25 cellular contexts compared by ENCODE assay signal in the genomic region with DNA sequence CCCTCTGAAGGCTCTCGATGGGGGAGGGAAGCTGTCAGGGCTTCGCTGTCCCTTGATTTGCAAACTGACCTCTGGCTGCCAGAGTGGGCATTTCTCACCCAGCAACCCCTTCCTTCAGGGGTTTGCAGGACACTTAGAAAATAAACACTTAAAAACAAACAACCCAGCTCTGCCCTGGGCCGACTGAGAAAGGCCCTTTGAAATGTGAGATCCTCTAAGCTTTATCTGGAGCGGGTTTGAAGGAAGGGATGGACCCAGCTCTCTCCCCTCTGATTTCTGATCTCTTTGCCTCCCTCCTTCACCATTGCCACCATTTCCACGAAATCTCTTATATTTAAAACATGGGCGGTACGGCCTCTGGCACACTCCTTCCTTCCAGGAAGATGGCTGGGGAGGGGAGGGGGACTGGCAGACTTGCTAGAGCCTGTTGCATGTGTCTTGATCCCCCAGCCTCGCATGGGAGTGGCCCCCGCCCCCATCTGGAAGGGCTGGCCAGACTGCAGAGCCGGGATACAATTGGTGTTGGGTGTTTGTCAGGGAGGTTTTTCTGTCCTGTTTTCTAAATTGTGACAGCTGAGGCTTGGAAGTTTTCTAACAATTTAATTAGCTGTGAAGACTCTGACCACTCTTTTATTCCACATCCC. TPM values are rescaled to one million over a fixed set of nuclear protein-coding genes. Genes with fewer than 3 reads are reported as not detected.
"Had no signal": no experiment of that assay in that cellular context is flagged by ENCODE, and none has a peak within 500 bp of the region (broad histone marks: within the 10 kb centered on the region; RNA-seq: fewer than 3 reads in every experiment).

No MANE protein-coding gene starts in this region.

- H3K9me3 ChIP-seq: esophagus squamous epithelium, gastroesophageal sphincter, neutrophil, psoas muscle, right lobe of liver, spleen, testis, tibial nerve, upper lobe of right lung, vagina had no signal

- H3K36me3 Mint-ChIP-seq: natural killer cell treated with Interleukin-12 subunit alpha and Interleukin-12 subunit beta and Interleukin-15 and Interleukin-18, amount 100 ng/mL, for 72 hours; stimulated activated memory B cell treated with anti-CD40 and anti-IgM and Interleukin-4, amounts not matched to agents 10 μg/mL and 1 μg/mL and 100 μg/mL, for 72 hours had no signal

- H3K27me3 ChIP-seq: right lobe of liver, testis, tibial nerve, upper lobe of right lung, vagina had no signal

- H3K27ac Mint-ChIP-seq: effector memory CD8-positive, alpha-beta T cell; natural killer cell treated with Interleukin-12 subunit alpha and Interleukin-12 subunit beta and Interleukin-15 and Interleukin-18, amount 100 ng/mL, for 72 hours; stimulated activated memory B cell treated with anti-CD40 and anti-IgM and Interleukin-4, amounts not matched to agents 10 μg/mL and 1 μg/mL and 100 μg/mL, for 72 hours; stimulated activated naive CD8-positive, alpha-beta T cell treated with anti-CD3 and anti-CD28 coated beads, Interleukin-15, amount 100 ng/mL, for 72 hours had no signal

- H3K4me1 Mint-ChIP-seq: stimulated activated memory B cell treated with anti-CD40 and anti-IgM and Interleukin-4, amounts not matched to agents 10 μg/mL and 1 μg/mL and 100 μg/mL, for 72 hours had no signal

- H3K4me1 ChIP-seq: right lobe of liver, testis, tibial nerve, upper lobe of right lung had no signal

- H3K4me3 ChIP-seq: esophagus squamous epithelium, gastroesophageal sphincter, hepatocyte, psoas muscle, right lobe of liver, spleen, testis, tibial nerve, upper lobe of right lung, vagina had no signal

- H3K36me3 ChIP-seq: esophagus squamous epithelium, neutrophil, right lobe of liver, upper lobe of right lung, vagina had no signal

- H3K27ac ChIP-seq: esophagus squamous epithelium, gastroesophageal sphincter, hepatocyte, neutrophil, psoas muscle, right lobe of liver, spleen, testis, tibial nerve, upper lobe of right lung, vagina had no signal

- H3K4me3 Mint-ChIP-seq: effector memory CD8-positive, alpha-beta T cell; natural killer cell treated with Interleukin-12 subunit alpha and Interleukin-12 subunit beta and Interleukin-15 and Interleukin-18, amount 100 ng/mL, for 72 hours; stimulated activated memory B cell treated with anti-CD40 and anti-IgM and Interleukin-4, amounts not matched to agents 10 μg/mL and 1 μg/mL and 100 μg/mL, for 72 hours; stimulated activated naive CD8-positive, alpha-beta T cell treated with anti-CD3 and anti-CD28 coated beads, Interleukin-15, amount 100 ng/mL, for 72 hours had no signal

- DNase-seq: effector memory CD8-positive, alpha-beta T cell; esophagus squamous epithelium; foreskin fibroblast; kidney glomerular epithelial cell; mammary epithelial cell; midbrain; psoas muscle; retina; right lobe of liver; spleen; stimulated activated CD4-positive, alpha-beta T cell treated with anti-CD3 and anti-CD28 coated beads, Interleukin-15, amount 100 ng/mL, for 24 hours; stimulated activated CD4-positive, alpha-beta T cell treated with anti-CD3 and anti-CD28 coated beads, Interleukin-1b, Interleukin-23, amount 100 ng/mL, for 48 hours; stimulated activated CD4-positive, alpha-beta T cell treated with anti-CD3 and anti-CD28 coated beads, Interleukin-4, amount 100 ng/mL, for 24 hours; stimulated activated naive CD8-positive, alpha-beta T cell treated with anti-CD3 and anti-CD28 coated beads, Interleukin-15, amount 100 ng/mL, for 72 hours; testis; upper lobe of right lung had no signal

- H3K9me3 Mint-ChIP-seq: effector memory CD8-positive, alpha-beta T cell; natural killer cell treated with Interleukin-12 subunit alpha and Interleukin-12 subunit beta and Interleukin-15 and Interleukin-18, amount 100 ng/mL, for 72 hours; stimulated activated memory B cell treated with anti-CD40 and anti-IgM and Interleukin-4, amounts not matched to agents 10 μg/mL and 1 μg/mL and 100 μg/mL, for 72 hours; stimulated activated naive CD8-positive, alpha-beta T cell treated with anti-CD3 and anti-CD28 coated beads, Interleukin-15, amount 100 ng/mL, for 72 hours had no signal

- ATAC-seq: effector memory CD8-positive, alpha-beta T cell; gastroesophageal sphincter; left lobe of liver; natural killer cell treated with Interleukin-12 subunit alpha and Interleukin-12 subunit beta and Interleukin-15 and Interleukin-18, amount 100 ng/mL, for 72 hours; psoas muscle; right lobe of liver; stimulated activated memory B cell treated with anti-CD40 and anti-IgM and Interleukin-4, amounts not matched to agents 10 μg/mL and 1 μg/mL and 100 μg/mL, for 72 hours; stimulated activated naive CD8-positive, alpha-beta T cell treated with anti-CD3 and anti-CD28 coated beads, Interleukin-15, amount 100 ng/mL, for 72 hours; upper lobe of right lung had no signal

RNA-seq across cellular contexts. Expression of gene OLFM1, which starts 20.2 kb away (rescaled TPM):
- total RNA-seq: epithelial cell of proximal tubule; natural killer cell treated with Interleukin-12 subunit alpha and Interleukin-12 subunit beta and Interleukin-15 and Interleukin-18, amount 100 ng/mL, for 72 hours had no signal
